35 cellular contexts compared by ENCODE assay signal in genomic region chr20:23744726-23745646, GRCh38. TPM values are rescaled to one million over a fixed set of nuclear protein-coding genes. Genes with fewer than 3 reads are reported as not detected.
"Had no signal": no experiment of that assay in that cellular context is flagged by ENCODE, and none has a peak within 500 bp of the region (broad histone marks: within the 10 kb centered on the region; RNA-seq: fewer than 3 reads in every experiment).

No MANE protein-coding gene starts in this region.

- H3K4me3 Mint-ChIP-seq: activated naive CD4-positive, alpha-beta T cell treated with anti-CD3 and anti-CD28 coated beads, Interleukin-2, amount 50 U/mL, for 24 hours; activated T-cell treated with anti-CD3 and anti-CD28 coated beads, Interleukin-2, amount 50 U/mL, for 24 hours; activated T-helper 17 cell treated with anti-CD3 and anti-CD28 coated beads, Interleukin-2, amount 50 U/mL, for 72 hours; nephron; stimulated activated naive CD8-positive, alpha-beta T cell treated with anti-CD3 and anti-CD28 coated beads, Interleukin-15, Interleukin-2, amounts not matched to agents 100 ng/mL and 50 ng/mL, for 24 hours; type B pancreatic cell had no signal

- H3K36me3 ChIP-seq: colonic mucosa, gastroesophageal sphincter, left ventricle myocardium inferior, ovary, prostate gland, uterus had no signal

- H3K4me1 Mint-ChIP-seq: activated naive CD4-positive, alpha-beta T cell treated with anti-CD3 and anti-CD28 coated beads, Interleukin-2, amount 50 U/mL, for 24 hours; activated T-helper 17 cell treated with anti-CD3 and anti-CD28 coated beads, Interleukin-2, amount 50 U/mL, for 72 hours; nephron had no signal

- H3K36me3 Mint-ChIP-seq: activated naive CD4-positive, alpha-beta T cell treated with anti-CD3 and anti-CD28 coated beads, Interleukin-2, amount 50 U/mL, for 24 hours; type B pancreatic cell had no signal

- H3K9me3 ChIP-seq: colonic mucosa, gastroesophageal sphincter, left ventricle myocardium inferior, ovary, prostate gland, uterus had no signal

- H3K4me1 ChIP-seq: colonic mucosa, gastroesophageal sphincter, left ventricle myocardium inferior, prostate gland, uterus had no signal

- H3K27ac Mint-ChIP-seq: activated naive CD4-positive, alpha-beta T cell treated with anti-CD3 and anti-CD28 coated beads, Interleukin-2, amount 50 U/mL, for 24 hours; activated T-cell treated with anti-CD3 and anti-CD28 coated beads, Interleukin-2, amount 50 U/mL, for 24 hours; activated T-helper 17 cell treated with anti-CD3 and anti-CD28 coated beads, Interleukin-2, amount 50 U/mL, for 72 hours; nephron; stimulated activated naive CD8-positive, alpha-beta T cell treated with anti-CD3 and anti-CD28 coated beads, Interleukin-15, Interleukin-2, amounts not matched to agents 100 ng/mL and 50 ng/mL, for 24 hours; type B pancreatic cell had no signal

- DNase-seq: activated CD4-positive, alpha-beta T cell treated with anti-CD3 and anti-CD28 coated beads for 48 hours; activated CD4-positive, alpha-beta T cell treated with anti-CD3 and anti-CD28 coated beads, Interleukin-2, amount 50 U/mL, for 48 hours; activated CD4-positive, CD25-positive, alpha-beta regulatory T cell; activated CD8-positive, alpha-beta memory T cell treated with anti-CD3 and anti-CD28 coated beads for 24 hours; activated CD8-positive, alpha-beta memory T cell treated with anti-CD3 and anti-CD28 coated beads, Interleukin-2, amount 50 U/mL, for 4 hours; activated gamma-delta T cell treated with Interleukin-2 at 50 U/mL for 16 hours; activated T-cell treated with anti-CD3 and anti-CD28 coated beads, Interleukin-2, amount 50 U/mL, for 24 hours; anterior cingulate cortex; cerebellar nuclear complex; colonic mucosa; dorsolateral prefrontal cortex; effector memory CD4-positive, alpha-beta T cell; erythroblast; islet precursor cell; left ventricle myocardium inferior; ovary; retina; stimulated activated CD4-positive, alpha-beta T cell treated with anti-CD3 and anti-CD28 coated beads, Interleukin-12 subunit alpha, Interleukin-12 subunit beta, amount 100 ng/mL, for 4 hours; stimulated activated CD4-positive, alpha-beta T cell treated with anti-CD3 and anti-CD28 coated beads, Interleukin-4, amount 100 ng/mL, for 1 hour; substantia nigra; uterus had no signal

- H3K9me3 Mint-ChIP-seq: activated naive CD4-positive, alpha-beta T cell treated with anti-CD3 and anti-CD28 coated beads, Interleukin-2, amount 50 U/mL, for 24 hours; activated T-cell treated with anti-CD3 and anti-CD28 coated beads, Interleukin-2, amount 50 U/mL, for 24 hours; activated T-helper 17 cell treated with anti-CD3 and anti-CD28 coated beads, Interleukin-2, amount 50 U/mL, for 72 hours; nephron; stimulated activated naive CD8-positive, alpha-beta T cell treated with anti-CD3 and anti-CD28 coated beads, Interleukin-15, Interleukin-2, amounts not matched to agents 100 ng/mL and 50 ng/mL, for 24 hours; type B pancreatic cell had no signal

- ATAC-seq: activated T-helper 17 cell treated with anti-CD3 and anti-CD28 coated beads, Interleukin-2, amount 50 U/mL, for 72 hours; gastroesophageal sphincter; sciatic nerve had no signal

- H3K4me3 ChIP-seq: colonic mucosa, dorsolateral prefrontal cortex, gastroesophageal sphincter, hepatocyte, left ventricle myocardium inferior, lung, ovary, prostate gland, skin epidermis, uterus had no signal

RNA-seq across cellular contexts. Expression of gene CST1, which starts 5.7 kb away (rescaled TPM):
- total RNA-seq: activated T-helper 17 cell treated with anti-CD3 and anti-CD28 coated beads, Interleukin-2, amount 50 U/mL, for 72 hours; bronchial epithelial cell; colonic mucosa; gastroesophageal sphincter; left ventricle myocardium inferior; lung; mesenteric fat pad; T-helper 1 cell treated with Interleukin-12 subunit alpha and Interleukin-12 subunit beta and Interleukin-4 antibody, amounts not matched to agents 30 ng/mL and 1 ng/mL, for 36 hours; uterus had no signal

RNA-seq across cellular contexts. Expression of gene CST4, which starts 56.1 kb away (rescaled TPM):
- total RNA-seq: activated T-helper 17 cell treated with anti-CD3 and anti-CD28 coated beads, Interleukin-2, amount 50 U/mL, for 72 hours; bronchial epithelial cell; colonic mucosa; dorsolateral prefrontal cortex; gastroesophageal sphincter; left ventricle myocardium inferior; lung; mesenteric fat pad; ovary; sciatic nerve; T-helper 1 cell treated with Interleukin-12 subunit alpha and Interleukin-12 subunit beta and Interleukin-4 antibody, amounts not matched to agents 30 ng/mL and 1 ng/mL, for 36 hours; uterus had no signal
